ENCODE assay signal across 21 cellular contexts in genomic region chr20:54339093-54339492, GRCh38.
"Had no signal": no experiment of that assay in that cellular context is flagged by ENCODE, and none has a peak within 500 bp of the region (broad histone marks: within the 10 kb centered on the region; RNA-seq: fewer than 3 reads in every experiment).

No MANE protein-coding gene starts in this region.

- DNase-seq: activated CD4-positive, alpha-beta T cell treated with anti-CD3 and anti-CD28 coated beads for 1 hour; activated CD4-positive, alpha-beta T cell treated with anti-CD3 and anti-CD28 coated beads, Interleukin-2, amount 50 U/mL, for 4 hours; activated effector memory CD4-positive, alpha-beta T cell treated with anti-CD3 and anti-CD28 coated beads, Interleukin-2, amount 50 U/mL, for 16 hours; activated naive CD4-positive, alpha-beta T cell treated with anti-CD3 and anti-CD28 coated beads, Interleukin-2, amount 50 U/mL, for 16 hours; activated T-cell treated with anti-CD3 and anti-CD28 coated beads for 4 hours; anterior cingulate cortex; body of pancreas; effector CD4-positive, alpha-beta T cell; foreskin keratinocyte; immature natural killer cell; left lung; mammary epithelial cell; midbrain; spleen; stimulated activated CD4-positive, alpha-beta T cell treated with anti-CD3 and anti-CD28 coated beads, Interleukin-4, amount 100 ng/mL, for 1 hour; stimulated activated naive CD4-positive, alpha-beta T cell; testis; trophoblast cell had no signal

- H3K27me3 ChIP-seq: body of pancreas, cardiac muscle cell, foreskin keratinocyte, left lung, right atrium auricular region, spleen, testis had no signal

- H3K27ac ChIP-seq: body of pancreas, cardiac muscle cell, foreskin keratinocyte, left lung, right atrium auricular region, spleen, testis had no signal

- H3K36me3 ChIP-seq: cardiac muscle cell, left lung, right atrium auricular region, spleen had no signal

- H3K4me3 ChIP-seq: body of pancreas, cardiac muscle cell, left lung, right atrium auricular region, spleen, testis had no signal

- H3K4me1 ChIP-seq: foreskin keratinocyte, right atrium auricular region, spleen, testis had no signal

- H3K9me3 ChIP-seq: body of pancreas, left lung, testis had no signal

- ATAC-seq: body of pancreas; foreskin keratinocyte; left lung; natural killer cell treated with Interleukin-12 subunit alpha and Interleukin-12 subunit beta and Interleukin-15 and Interleukin-18, amount 100 ng/mL, for 72 hours had no signal
